ENCODE assay signal across 6 cellular contexts in the genomic region with DNA sequence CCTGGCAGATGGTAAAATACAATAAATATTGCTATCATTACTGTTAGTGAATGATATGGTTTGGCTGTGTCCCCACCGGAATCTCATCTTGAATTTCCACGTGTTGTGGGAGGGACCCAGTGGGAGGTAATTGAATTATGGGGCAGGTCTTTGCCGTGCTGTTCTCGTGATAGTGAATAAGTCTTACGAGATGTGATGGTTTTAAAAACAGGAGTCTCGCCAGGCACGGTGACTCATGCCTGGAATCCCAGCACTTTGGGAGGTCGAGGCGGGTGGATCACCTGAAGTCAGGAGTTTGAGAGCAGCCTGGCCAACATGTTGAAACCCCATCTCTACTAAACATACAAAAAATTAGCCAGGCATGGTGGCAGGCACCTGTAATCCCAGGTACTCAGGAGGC. TPM values are rescaled to one million over a fixed set of nuclear protein-coding genes. Genes with fewer than 3 reads are reported as not detected.
DNase-seq lines count a peak whose midpoint lies in the region; ATAC-seq and TF ChIP-seq lines count a peak whose summit lies in the region.
"Not testable (repeated sequence)": the region's sequence is repeated elsewhere in the genome, so short reads cannot be mapped to it uniquely, and the experiment has no call there.

No MANE protein-coding gene starts in this region.

- peaks cover 20% of the 10 kb centered on the region for H3K4me1 Mint-ChIP-seq in MCF 10A (ENCODE audit: insufficient read depth, unreplicated experiment)
- H3K4me1 Mint-ChIP-seq in natural killer cell: peaks cover 54 to 55% of the 10 kb centered on the region in 2 donors

- not testable (repeated sequence) for H3K36me3 ChIP-seq in HEK293 (ENCODE audit: control insufficient read depth in 2 of 2, insufficient read depth in 1 of 2, low read length in 2 of 2); right atrium auricular region

- peaks cover 12% of the 10 kb centered on the region for H3K9me3 Mint-ChIP-seq in MCF 10A (ENCODE audit: unreplicated experiment)
- H3K9me3 Mint-ChIP-seq in natural killer cell: not testable (repeated sequence)

- not testable (repeated sequence) for ATAC-seq in natural killer cell

- H3K27ac Mint-ChIP-seq in MCF 10A (ENCODE audit: low read depth, unreplicated experiment) (peak overlapping the region; percentile 39), natural killer cell (peak overlapping the region; percentile 92 to 95)

- H3K9me3 ChIP-seq in HEK293 (ENCODE audit: control insufficient read depth, insufficient read depth, low read depth, low read length): not testable (repeated sequence)
- peaks cover 0 to 14% of the 10 kb centered on the region in 2 donors for H3K9me3 ChIP-seq in right atrium auricular region

- not testable (repeated sequence) for BruUV-seq in MCF 10A (replicated peaks; lab: Mats Ljungman, UMichigan)

- H3K4me1 ChIP-seq in HEK293 (ENCODE audit: control insufficient read depth, insufficient read depth, low read length); right atrium auricular region: not testable (repeated sequence)

- H3K27ac ChIP-seq in HEK293 (ENCODE audit: extremely low read depth, low read depth, low read length); right atrium auricular region: not testable (repeated sequence)

- POLR2A ChIA-PET in HEK293 (lab: Yijun Ruan, JAX); MCF 10A (lab: Yijun Ruan, JAX): not testable (repeated sequence)

- not testable (repeated sequence) for H3K36me3 Mint-ChIP-seq in MCF 10A (ENCODE audit: insufficient read depth, unreplicated experiment)
- H3K36me3 Mint-ChIP-seq in natural killer cell: peaks cover 14% of the 10 kb centered on the region

- DNase-seq in ACHN (peak; percentile 14), amniotic epithelial cell (ENCODE audit: low read depth) (peak; percentile 48), MCF 10A (ENCODE audit: unreplicated experiment) (peak; percentile 49), right atrium auricular region (ENCODE audit: low spot score) (peak; percentile 13)
- DNase-seq in natural killer cell: not testable (repeated sequence)

- CTCF ChIA-PET in HEK293 (lab: Yijun Ruan, JAX): not testable (repeated sequence)
- CTCF ChIA-PET in MCF 10A (lab: Yijun Ruan, JAX): interaction anchor here (0.6 to 1.1 kb wide), 3 partner anchors 14 to 48 kb away, joined by 3 read pairs; no protein-coding TSS in a partner anchor

- not testable (repeated sequence) for H3K27me3 Mint-ChIP-seq in MCF 10A (ENCODE audit: insufficient read depth, unreplicated experiment); natural killer cell (ENCODE audit: low read depth in 2 of 2)

- not testable (repeated sequence) for H3K4me3 ChIP-seq in HEK293 (ENCODE audit: low read depth, low read length); right atrium auricular region

- not testable (repeated sequence) for TF ChIP-seq CTCF in HEK293 (tag by site-specific recombination; IDR thresholded peaks at IDR 0.05); MCF 10A (IDR thresholded peaks at IDR 0.05; ENCODE audit: unreplicated experiment); right atrium auricular region (IDR thresholded peaks at IDR 0.05); natural killer cell (IDR thresholded peaks at IDR 0.05)

- H3K4me3 Mint-ChIP-seq in MCF 10A (ENCODE audit: unreplicated experiment); natural killer cell: not testable (repeated sequence)

- in situ Hi-C loops in ACHN (cut with HindIII; ENCODE audit: low pct_ligation_motif_present, low pct_unique_long_range_greater_than_20kb, low sequenced_read_pairs): not testable (repeated sequence)

- H3K27me3 ChIP-seq in right atrium auricular region: not testable (repeated sequence)

- intact Hi-C loops in MCF 10A (cut with micrococcal nuclease); natural killer cell (cut with micrococcal nuclease): not testable (repeated sequence)

TF ChIP-seq in HEK293, 187 proteins besides CTCF, POLR2A, EP300 and RAD21:
- TF ChIP-seq GLIS1 (tag by site-specific recombination; IDR thresholded peaks at IDR 0.05): peak; percentile 36; the same call in 1 of the 2 replicates

RNA-seq across cellular contexts. Expression of gene F2R, which starts 45.2 kb away (rescaled TPM):
- total RNA-seq in MCF 10A (2022): 17.3 and 17.6 TPM in 2 replicates
- 10 to 100 TPM; 16.1 to 46.7 TPM for total RNA-seq in right atrium auricular region
- 10 to 100 TPM; 43.2 to 53.9 (median 50.1) TPM for total RNA-seq in natural killer cell

RNA-seq across cellular contexts. Expression of gene F2RL1, which starts 57.7 kb away (rescaled TPM):
- total RNA-seq in MCF 10A (2022) (30.7 and 34.9 TPM in 2 replicates), right atrium auricular region (10 to 100 TPM in 1 of 2 donors, 1 to 10 TPM in 1; 3.1 to 10.6 TPM), natural killer cell (under 1 TPM in 2 of 3 donors, not detected in 1; 0.29 to 0.35 TPM)
